In genomic region chr14:89429206-89430091, GRCh38 we compare ENCODE assay signal across 8 cellular contexts. TPM values are rescaled to one million over a fixed set of nuclear protein-coding genes. Genes with fewer than 3 reads are reported as not detected.
DNase-seq lines count a peak whose midpoint lies in the region; ATAC-seq and TF ChIP-seq lines count a peak whose summit lies in the region.

No MANE protein-coding gene starts in this region.

- H3K9me3 ChIP-seq in PC-3 (ENCODE audit: low read length) (no peaks in the 10 kb centered on the region), lower lobe of right lung (no peaks in the 10 kb centered on the region)

- intact Hi-C loops in PC-3 (cut with micrococcal nuclease): no loop called here
- intact Hi-C loops in lower lobe of right lung (cut with DNase I): no loop called here

- POLR2A ChIA-PET in PC-3 (lab: Charles Lee; ENCODE audit: unreplicated experiment): no interaction called here

- in situ Hi-C loops in brain microvascular endothelial cell (cut with HindIII; ENCODE audit: low pct_ligation_motif_present, low sequenced_read_pairs): no loop called here

- DNase-seq in activated CD4-positive, alpha-beta T cell treated with anti-CD3 and anti-CD28 coated beads for 4 hours: peak; percentile 19 to 26
- no peak for DNase-seq in activated CD4-positive, alpha-beta T cell treated with anti-CD3 and anti-CD28 coated beads for 1 hour
- no peak for DNase-seq in PC-3
- no peak for DNase-seq in brain microvascular endothelial cell
- no peak for DNase-seq in lower lobe of right lung
- peak; percentile 34 to 73 for DNase-seq in stimulated activated effector memory CD8-positive, alpha-beta T cell treated with anti-CD3 and anti-CD28 coated beads, Interleukin-12 subunit alpha, Interleukin-12 subunit beta, amount 100 ng/mL, for 72 hours (ENCODE audit: low spot score in 2 of 2)
- DNase-seq in T1000 (lab: John Stamatoyannopoulos, UW): no peak

- peak overlapping the region; percentile 65 for H2AFZ ChIP-seq in PC-3 (ENCODE audit: low read length)

- peak overlapping the region; percentile 50 for H3K4me2 ChIP-seq in PC-3 (ENCODE audit: low read length)

- H3K27ac Mint-ChIP-seq in stimulated activated effector memory CD8-positive, alpha-beta T cell treated with anti-CD3 and anti-CD28 coated beads, Interleukin-12 subunit alpha, Interleukin-12 subunit beta, amount 100 ng/mL, for 72 hours: peak overlapping the region; percentile 94

- no peaks in the 10 kb centered on the region for H3K79me2 ChIP-seq in PC-3 (ENCODE audit: low read length)

- H3K9ac ChIP-seq in PC-3 (ENCODE audit: low read length): no peak overlapping the region

- peak; percentile 30 for ATAC-seq in PC-3
- peak; percentile 23 to 59 for ATAC-seq in lower lobe of right lung
- peak; percentile 76 for ATAC-seq in stimulated activated effector memory CD8-positive, alpha-beta T cell treated with anti-CD3 and anti-CD28 coated beads, Interleukin-12 subunit alpha, Interleukin-12 subunit beta, amount 100 ng/mL, for 72 hours
- ATAC-seq in GM21447 (IDR thresholded peaks at IDR 0.05; ENCODE audit: unreplicated experiment): no peak

- H3K27ac ChIP-seq in PC-3 (ENCODE audit: low read length) (no peak overlapping the region), brain microvascular endothelial cell (peak overlapping the region; percentile 74), lower lobe of right lung (peak overlapping the region; percentile 74)

- peak overlapping the region; percentile 74 for H3K4me3 Mint-ChIP-seq in stimulated activated effector memory CD8-positive, alpha-beta T cell treated with anti-CD3 and anti-CD28 coated beads, Interleukin-12 subunit alpha, Interleukin-12 subunit beta, amount 100 ng/mL, for 72 hours

- CTCF ChIA-PET in PC-3 (lab: Charles Lee): no interaction called here

- no peaks in the 10 kb centered on the region for H3K9me2 ChIP-seq in PC-3 (replicated peaks; ENCODE audit: low read length)

- no peak for TF ChIP-seq CTCF in PC-3 (conservative IDR thresholded peaks at IDR 0.05; ENCODE audit: low read depth, low read length)
- TF ChIP-seq CTCF in brain microvascular endothelial cell (IDR thresholded peaks at IDR 0.05; ENCODE audit: low read depth, low read length, missing control alignments): no peak
- TF ChIP-seq CTCF in lower lobe of right lung (IDR thresholded peaks at IDR 0.05): no peak

- H3K4me1 Mint-ChIP-seq in stimulated activated effector memory CD8-positive, alpha-beta T cell treated with anti-CD3 and anti-CD28 coated beads, Interleukin-12 subunit alpha, Interleukin-12 subunit beta, amount 100 ng/mL, for 72 hours: peaks cover 55% of the 10 kb centered on the region

- H3K36me3 ChIP-seq in PC-3 (ENCODE audit: low read depth, low read length) (no peaks in the 10 kb centered on the region), brain microvascular endothelial cell (replicated peaks) (no peaks in the 10 kb centered on the region), lower lobe of right lung (no peaks in the 10 kb centered on the region)

- H3K9me3 Mint-ChIP-seq in stimulated activated effector memory CD8-positive, alpha-beta T cell treated with anti-CD3 and anti-CD28 coated beads, Interleukin-12 subunit alpha, Interleukin-12 subunit beta, amount 100 ng/mL, for 72 hours: no peaks in the 10 kb centered on the region

- H4K20me1 ChIP-seq in PC-3 (ENCODE audit: low read length): no peaks in the 10 kb centered on the region

- H3K4me1 ChIP-seq in PC-3 (ENCODE audit: insufficient read depth, low read length) (peaks cover 17% of the 10 kb centered on the region), lower lobe of right lung (peaks cover 57% of the 10 kb centered on the region)

- 0 out of 2 replicates have a peak overlapping the region, but pooled peaks have one; percentile 5 for H3K4me3 ChIP-seq in PC-3 (ENCODE audit: low read length)
- H3K4me3 ChIP-seq in brain microvascular endothelial cell (ENCODE audit: low read depth, low read length): no peak overlapping the region
- H3K4me3 ChIP-seq in lower lobe of right lung: peak overlapping the region; percentile 50

- BruUV-seq in PC-3 (replicated peaks; lab: Mats Ljungman, UMichigan): no TSS peak

- peaks cover 23% of the 10 kb centered on the region for H3K36me3 Mint-ChIP-seq in stimulated activated effector memory CD8-positive, alpha-beta T cell treated with anti-CD3 and anti-CD28 coated beads, Interleukin-12 subunit alpha, Interleukin-12 subunit beta, amount 100 ng/mL, for 72 hours

- H3K27me3 ChIP-seq in PC-3 (ENCODE audit: low read length) (no peaks in the 10 kb centered on the region), brain microvascular endothelial cell (replicated peaks) (no peaks in the 10 kb centered on the region), lower lobe of right lung (ENCODE audit: low read depth) (no peaks in the 10 kb centered on the region)

- no peaks in the 10 kb centered on the region for H3F3A ChIP-seq in PC-3 (ENCODE audit: low read length, unreplicated experiment)

RNA-seq across cellular contexts. Expression of gene FOXN3, which starts 12.4 kb away (rescaled TPM):
- total RNA-seq in PC-3 (2014; rRNA removed) (13.2 and 13.3 TPM in 2 replicates), lower lobe of right lung (116 TPM)

Comparison
In these comparisons a context has a peak if more than half of its experiments do, and no peak if none do; other contexts are left out.
1. DNase-seq: peak in activated CD4-positive, alpha-beta T cell treated with anti-CD3 and anti-CD28 coated beads for 4 hours (2 of 2) and stimulated activated effector memory CD8-positive, alpha-beta T cell treated with anti-CD3 and anti-CD28 coated beads, Interleukin-12 subunit alpha, Interleukin-12 subunit beta, amount 100 ng/mL, for 72 hours (2 of 2); none in activated CD4-positive, alpha-beta T cell treated with anti-CD3 and anti-CD28 coated beads for 1 hour (single experiment), PC-3 (single experiment), brain microvascular endothelial cell (single experiment), lower lobe of right lung (single experiment) and T1000 (single experiment).